Comparison of ENCODE assay signal across 1 cellular context in the genomic region with DNA sequence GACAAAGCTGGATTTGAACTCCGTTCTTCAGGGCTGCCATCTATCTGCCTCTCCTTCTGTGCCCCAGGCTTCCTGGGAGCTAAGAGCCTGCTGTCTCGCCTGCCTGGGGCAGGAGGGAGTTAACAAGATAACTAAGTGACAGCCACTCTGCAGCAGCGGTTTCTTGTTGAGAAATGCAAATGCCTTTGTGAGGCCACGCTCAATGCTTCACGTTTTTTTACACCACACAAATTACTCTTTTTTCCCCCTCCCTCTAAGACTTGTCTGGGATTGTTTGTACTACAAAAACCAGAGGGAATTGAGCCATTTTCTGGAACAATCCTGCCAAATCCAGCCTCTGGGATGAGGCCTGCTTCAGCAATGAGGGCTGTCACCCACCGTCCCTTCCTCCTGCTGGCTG.
TF ChIP-seq lines count a peak whose summit lies in the region.

No MANE protein-coding gene starts in this region.

TF ChIP-seq in SK-N-SH treated with all-trans-retinoic acid at 6 μM for 48 hours, 23 proteins besides CTCF, POLR2A, EP300 and RAD21 (continued from another document):
- no peak for TF ChIP-seq RARB (CRISPR knock-in tag; IDR thresholded peaks at IDR 0.05)
- TF ChIP-seq OSR1 (CRISPR knock-in tag; IDR thresholded peaks at IDR 0.05) = no peak
- TF ChIP-seq ISL1 (CRISPR knock-in tag; IDR thresholded peaks at IDR 0.05) = no peak
- TF ChIP-seq ESRRG (CRISPR knock-in tag; IDR thresholded peaks at IDR 0.05) = no peak
- TF ChIP-seq, protein P1, sequence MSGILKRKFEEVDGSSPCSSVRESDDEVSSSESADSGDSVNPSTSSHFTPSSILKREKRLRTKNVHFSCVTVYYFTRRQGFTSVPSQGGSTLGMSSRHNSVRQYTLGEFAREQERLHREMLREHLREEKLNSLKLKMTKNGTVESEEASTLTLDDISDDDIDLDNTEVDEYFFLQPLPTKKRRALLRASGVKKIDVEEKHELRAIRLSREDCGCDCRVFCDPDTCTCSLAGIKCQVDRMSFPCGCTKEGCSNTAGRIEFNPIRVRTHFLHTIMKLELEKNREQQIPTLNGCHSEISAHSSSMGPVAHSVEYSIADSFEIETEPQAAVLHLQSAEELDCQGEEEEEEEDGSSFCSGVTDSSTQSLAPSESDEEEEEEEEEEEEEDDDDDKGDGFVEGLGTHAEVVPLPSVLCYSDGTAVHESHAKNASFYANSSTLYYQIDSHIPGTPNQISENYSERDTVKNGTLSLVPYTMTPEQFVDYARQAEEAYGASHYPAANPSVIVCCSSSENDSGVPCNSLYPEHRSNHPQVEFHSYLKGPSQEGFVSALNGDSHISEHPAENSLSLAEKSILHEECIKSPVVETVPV (CRISPR knock-in tag; IDR thresholded peaks at IDR 0.05) = no peak
